Comparison of ENCODE assay signal across 9 cellular contexts in the genomic region with DNA sequence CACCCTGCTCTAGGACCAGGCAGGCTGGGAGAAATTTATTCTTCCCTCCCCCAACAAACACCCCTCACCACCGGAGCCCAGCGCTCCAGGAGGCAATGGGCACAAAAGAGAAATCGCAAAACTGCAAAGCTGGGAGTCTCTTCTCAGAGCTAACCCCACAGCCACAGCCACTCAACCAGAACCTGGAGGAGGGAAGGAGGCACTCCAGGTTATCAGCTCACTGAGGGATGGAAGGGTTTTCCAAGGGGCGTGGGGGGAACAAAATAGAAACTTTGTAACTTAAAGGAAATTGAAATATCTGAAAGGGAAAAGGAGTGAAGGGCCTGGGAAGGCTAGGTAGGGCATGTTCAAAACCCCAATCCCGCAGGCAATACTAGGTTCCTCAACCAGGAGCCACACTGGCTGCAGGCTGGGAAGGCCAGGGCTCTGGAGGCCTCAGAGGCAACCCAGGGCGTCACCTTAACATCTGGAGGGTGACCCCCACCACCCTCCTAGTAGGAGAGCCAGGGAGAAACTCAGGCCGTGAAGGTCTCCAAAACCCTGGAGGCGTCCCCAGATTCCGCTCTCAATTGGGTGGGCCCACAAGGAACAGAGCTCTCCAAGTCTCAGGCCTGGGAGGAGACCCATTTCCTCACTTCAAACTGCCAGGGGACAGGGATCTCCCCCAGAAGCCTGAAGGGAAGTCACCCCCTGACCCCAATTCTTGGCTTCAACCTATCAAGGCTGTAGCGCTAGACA. TPM values are rescaled to one million over a fixed set of nuclear protein-coding genes. Genes with fewer than 3 reads are reported as not detected.
DNase-seq lines count a peak whose midpoint lies in the region; ATAC-seq and TF ChIP-seq lines count a peak whose summit lies in the region.
"Had no signal": no experiment of that assay in that cellular context is flagged by ENCODE, and none has a peak within 500 bp of the region (broad histone marks: within the 10 kb centered on the region; RNA-seq: fewer than 3 reads in every experiment).

No MANE protein-coding gene starts in this region.

- H3F3A ChIP-seq in MM.1S (ENCODE audit: insufficient read depth, low read length), result no peaks in the 10 kb centered on the region

- H3K4me3 ChIP-seq in AG04450 (ENCODE audit: low read depth, low read length), result peak overlapping the region; percentile 69
- no peak overlapping the region for H3K4me3 ChIP-seq in HEK293 (ENCODE audit: low read depth, low read length)
- H3K4me3 ChIP-seq in choroid plexus epithelial cell (ENCODE audit: low read depth, low read length), result peak overlapping the region; percentile 69
- H3K4me3 ChIP-seq in MM.1S (ENCODE audit: low read length), result no peak overlapping the region
- H3K4me3 ChIP-seq in BE2C (ENCODE audit: low read depth, low read length), result no peak overlapping the region

- peaks cover 0 to 31% of the 10 kb centered on the region in 2 experiments; a peak in 2 of 3 replicates for H3K36me3 ChIP-seq in HEK293 (ENCODE audit: control insufficient read depth in 2 of 2, insufficient read depth in 1 of 2, low read length in 2 of 2)
- H3K36me3 ChIP-seq in MM.1S (replicated peaks; ENCODE audit: insufficient read depth, low read length), result no peaks in the 10 kb centered on the region
- H3K36me3 ChIP-seq in BE2C, result peaks cover 18% of the 10 kb centered on the region

- H3K27me3 ChIP-seq in AG04450 (ENCODE audit: control insufficient read depth, insufficient read depth, low read length) (no peaks in the 10 kb centered on the region), MM.1S (replicated peaks; ENCODE audit: insufficient read depth, low read length) (no peaks in the 10 kb centered on the region), BE2C (no peaks in the 10 kb centered on the region)

- DNase-seq in AG04450 (ENCODE audit: low read depth, low spot score), result no peak
- no peak for DNase-seq in choroid plexus epithelial cell (ENCODE audit: low read depth)
- no peak for DNase-seq in naive thymus-derived CD8-positive, alpha-beta T cell
- no peak for DNase-seq in MM.1S
- no peak for DNase-seq in RPMI8226
- no peak for DNase-seq in BE2C
- DNase-seq: NCI-H1436 treated with DMSO at 0.1 percent for 48 hours had no signal

- H3K36me3 Mint-ChIP-seq in naive thymus-derived CD8-positive, alpha-beta T cell, result peaks cover 0 to 33% (median 9%) of the 10 kb centered on the region in 3 donors

- H3K4me1 Mint-ChIP-seq in naive thymus-derived CD8-positive, alpha-beta T cell, result peaks cover 20 to 34% (median 27%) of the 10 kb centered on the region in 4 donors

- H3K4me3 Mint-ChIP-seq in naive thymus-derived CD8-positive, alpha-beta T cell, result peak overlapping the region; percentile 50 to 78 (median 66)

- no peak for ATAC-seq in naive thymus-derived CD8-positive, alpha-beta T cell
- ATAC-seq in HG02840 (IDR thresholded peaks at IDR 0.05; ENCODE audit: low FRiP score, unreplicated experiment), result no peak

- H3K4me1 ChIP-seq in HEK293 (ENCODE audit: control insufficient read depth, insufficient read depth, low read length) (peaks cover 12% of the 10 kb centered on the region), MM.1S (ENCODE audit: low read length) (no peaks in the 10 kb centered on the region), BE2C (peaks cover 3% of the 10 kb centered on the region)

- H3K27me3 Mint-ChIP-seq in naive thymus-derived CD8-positive, alpha-beta T cell, result no peaks in the 10 kb centered on the region

- H3K9ac ChIP-seq in MM.1S (ENCODE audit: low read length), result no peak overlapping the region

- no peaks in the 10 kb centered on the region for H3K79me2 ChIP-seq in MM.1S (ENCODE audit: low read length)

- no peaks in the 10 kb centered on the region for H3K9me3 Mint-ChIP-seq in naive thymus-derived CD8-positive, alpha-beta T cell

- H3K9me3 ChIP-seq in AG04450 (ENCODE audit: control insufficient read depth, insufficient read depth, low read length) (no peaks in the 10 kb centered on the region), HEK293 (ENCODE audit: control insufficient read depth, insufficient read depth, low read depth, low read length) (no peaks in the 10 kb centered on the region), MM.1S (replicated peaks; ENCODE audit: insufficient read depth, low read length) (no peaks in the 10 kb centered on the region), BE2C (no peaks in the 10 kb centered on the region)

- no peaks in the 10 kb centered on the region for H4K20me1 ChIP-seq in MM.1S (ENCODE audit: insufficient read depth, low read length)

- no peak overlapping the region for H2AFZ ChIP-seq in MM.1S (ENCODE audit: low read length)

- H3K9me2 ChIP-seq in MM.1S (replicated peaks; ENCODE audit: insufficient read depth, low read length), result no peaks in the 10 kb centered on the region

- H3K4me2 ChIP-seq in MM.1S (ENCODE audit: low read depth, low read length), result no peak overlapping the region

- H3K27ac ChIP-seq in AG04450 (ENCODE audit: low read depth, low read length), result peak overlapping the region; percentile 98
- 0 out of 2 replicates have a peak overlapping the region, but pooled peaks have one; percentile 21 for H3K27ac ChIP-seq in HEK293 (ENCODE audit: extremely low read depth, low read depth, low read length)
- H3K27ac ChIP-seq in MM.1S (ENCODE audit: low read length), result no peak overlapping the region

- TF ChIP-seq CTCF in AG04450 (IDR thresholded peaks at IDR 0.05; ENCODE audit: low read depth, low read length) (no peak), HEK293 (tag by site-specific recombination; IDR thresholded peaks at IDR 0.05) (no peak), choroid plexus epithelial cell (conservative IDR thresholded peaks at IDR 0.05; ENCODE audit: low read depth, low read length) (no peak), MM.1S (IDR thresholded peaks at IDR 0.05; ENCODE audit: low read length) (no peak), BE2C (IDR thresholded peaks at IDR 0.05; ENCODE audit: low read depth, low read length) (no peak)

- CTCF ChIA-PET in AG04450 (lab: Charles Lee) (interaction anchor here (0.8 to 2.4 kb wide), 3 partner anchors 25 to 217 kb away, joined by 3 to 13 read pairs (median 7); no protein-coding TSS in a partner anchor), HEK293 (lab: Yijun Ruan, JAX) (interaction anchor here (0.8 to 1.8 kb wide), 3 partner anchors 20 to 46 kb away, joined by 3 to 6 read pairs (median 3); no protein-coding TSS in a partner anchor)

- POLR2A ChIA-PET in AG04450 (lab: Yijun Ruan, JAX), result interaction anchor here (1.2 to 1.6 kb wide), 5 partner anchors 25 to 1287 kb away, joined by 4 to 12 read pairs (median 5); no protein-coding TSS in a partner anchor
- POLR2A ChIA-PET in HEK293 (lab: Yijun Ruan, JAX), result interaction anchor here (0.6 to 1.3 kb wide), 2 partner anchors 50 to 98 kb away, joined by 3 to 4 read pairs; no protein-coding TSS in a partner anchor
- POLR2A ChIA-PET in naive thymus-derived CD8-positive, alpha-beta T cell (lab: Charles Lee), result interaction anchor here (0.5 to 10.6 kb wide), 13 partner anchors 9 to 109 kb away, joined by 3 to 150 read pairs (median 5); a partner anchor contains a TSS

- H3K27ac Mint-ChIP-seq in naive thymus-derived CD8-positive, alpha-beta T cell, result peak overlapping the region; percentile 64 to 93 (median 84)

TF ChIP-seq in HEK293, 187 proteins besides CTCF, POLR2A, EP300 and RAD21 (continues in another document):
- TF ChIP-seq, protein P1, sequence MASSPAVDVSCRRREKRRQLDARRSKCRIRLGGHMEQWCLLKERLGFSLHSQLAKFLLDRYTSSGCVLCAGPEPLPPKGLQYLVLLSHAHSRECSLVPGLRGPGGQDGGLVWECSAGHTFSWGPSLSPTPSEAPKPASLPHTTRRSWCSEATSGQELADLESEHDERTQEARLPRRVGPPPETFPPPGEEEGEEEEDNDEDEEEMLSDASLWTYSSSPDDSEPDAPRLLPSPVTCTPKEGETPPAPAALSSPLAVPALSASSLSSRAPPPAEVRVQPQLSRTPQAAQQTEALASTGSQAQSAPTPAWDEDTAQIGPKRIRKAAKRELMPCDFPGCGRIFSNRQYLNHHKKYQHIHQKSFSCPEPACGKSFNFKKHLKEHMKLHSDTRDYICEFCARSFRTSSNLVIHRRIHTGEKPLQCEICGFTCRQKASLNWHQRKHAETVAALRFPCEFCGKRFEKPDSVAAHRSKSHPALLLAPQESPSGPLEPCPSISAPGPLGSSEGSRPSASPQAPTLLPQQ (tag by site-specific recombination; IDR thresholded peaks at IDR 0.05), result peak; percentile 65
- TF ChIP-seq ZFP41 (tag by site-specific recombination; IDR thresholded peaks at IDR 0.05; ENCODE audit: borderline replicate concordance) (no peak), ZEB2 (tag by site-specific recombination; IDR thresholded peaks at IDR 0.05) (no peak), ZFP69B (tag by site-specific recombination; IDR thresholded peaks at IDR 0.05) (0 out of 2 replicates have a peak, but pooled peaks have one; percentile 35)
- TF ChIP-seq, protein P2, sequence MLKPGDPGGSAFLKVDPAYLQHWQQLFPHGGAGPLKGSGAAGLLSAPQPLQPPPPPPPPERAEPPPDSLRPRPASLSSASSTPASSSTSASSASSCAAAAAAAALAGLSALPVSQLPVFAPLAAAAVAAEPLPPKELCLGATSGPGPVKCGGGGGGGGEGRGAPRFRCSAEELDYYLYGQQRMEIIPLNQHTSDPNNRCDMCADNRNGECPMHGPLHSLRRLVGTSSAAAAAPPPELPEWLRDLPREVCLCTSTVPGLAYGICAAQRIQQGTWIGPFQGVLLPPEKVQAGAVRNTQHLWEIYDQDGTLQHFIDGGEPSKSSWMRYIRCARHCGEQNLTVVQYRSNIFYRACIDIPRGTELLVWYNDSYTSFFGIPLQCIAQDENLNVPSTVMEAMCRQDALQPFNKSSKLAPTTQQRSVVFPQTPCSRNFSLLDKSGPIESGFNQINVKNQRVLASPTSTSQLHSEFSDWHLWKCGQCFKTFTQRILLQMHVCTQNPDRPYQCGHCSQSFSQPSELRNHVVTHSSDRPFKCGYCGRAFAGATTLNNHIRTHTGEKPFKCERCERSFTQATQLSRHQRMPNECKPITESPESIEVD (tag by site-specific recombination; IDR thresholded peaks at IDR 0.05), result no peak

RNA-seq across cellular contexts. Expression of a gene that starts 3.2 kb away (rescaled TPM):
- polyA plus RNA-seq in AG04450 (2011; rRNA removed), result 12.9 and 17.3 TPM in 2 replicates
- polyA minus RNA-seq in AG04450 (2011; rRNA and poly(A)+ RNA removed), result 32.7 and 39.1 TPM in 2 replicates
- 10 to 100 TPM; 91.8 to 95.0 TPM for total RNA-seq in naive thymus-derived CD8-positive, alpha-beta T cell
- polyA plus RNA-seq in naive thymus-derived CD8-positive, alpha-beta T cell, result 10 to 100 TPM; 13.0 to 19.4 (median 18.4) TPM
- polyA plus RNA-seq in BE2C (2012; ENCODE audit: insufficient read depth, insufficient read length, low read depth), result 53.2 TPM

RNA-seq across cellular contexts. Expression of a gene that starts 48.7 kb away (rescaled TPM):
- polyA plus RNA-seq in AG04450 (2011; rRNA removed), result 13.6 and 19.0 TPM in 2 replicates
- polyA minus RNA-seq in AG04450 (2011; rRNA and poly(A)+ RNA removed), result 6.6 and 10.8 TPM in 2 replicates
- 10 to 100 TPM; 44.6 to 45.7 TPM for total RNA-seq in naive thymus-derived CD8-positive, alpha-beta T cell
- polyA plus RNA-seq in naive thymus-derived CD8-positive, alpha-beta T cell, result 100 to 1,000 TPM; 122 to 158 (median 134) TPM
- 27.1 TPM for polyA plus RNA-seq in BE2C (2012; ENCODE audit: insufficient read depth, insufficient read length, low read depth)

Comparison
In these comparisons a context has a peak if more than half of its experiments do, and no peak if none do; other contexts are left out.
1. H3K4me3 ChIP-seq: peak in AG04450 (single experiment) and choroid plexus epithelial cell (single experiment); none in HEK293 (single experiment), MM.1S (single experiment) and BE2C (single experiment).